8 cellular contexts compared by ENCODE assay signal in the genomic region with DNA sequence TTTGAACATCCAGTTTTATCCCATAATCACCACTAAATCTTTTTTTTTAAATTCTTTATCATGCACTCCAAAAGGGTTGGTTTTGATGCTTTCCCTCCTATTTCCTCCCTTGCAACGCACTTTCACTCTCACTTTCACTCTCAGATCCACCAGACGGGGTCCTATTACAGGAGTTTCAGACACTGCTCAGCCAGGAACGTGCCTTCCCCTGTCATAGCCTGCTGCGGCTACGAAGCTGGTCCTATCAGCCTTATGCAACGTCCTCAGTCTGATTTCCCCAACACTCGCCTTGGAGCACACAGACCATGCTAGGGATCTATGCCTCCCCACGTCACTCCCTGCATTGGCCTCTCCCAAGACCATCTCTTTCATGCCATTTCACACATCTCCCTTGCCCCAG. TPM values are rescaled to one million over a fixed set of nuclear protein-coding genes. Genes with fewer than 3 reads are reported as not detected.
DNase-seq lines count a peak whose midpoint lies in the region; ATAC-seq and TF ChIP-seq lines count a peak whose summit lies in the region.

No MANE protein-coding gene starts in this region.

- DNase-seq in GM12864 (ENCODE audit: low read depth), result no peak
- DNase-seq in LNCaP clone FGC (ENCODE audit: low read depth), result no peak
- peak in 1 of 2 donors; percentile 14 for DNase-seq in activated naive CD4-positive, alpha-beta T cell treated with anti-CD3 and anti-CD28 coated beads, Interleukin-2, amount 50 U/mL, for 72 hours (ENCODE audit: low spot score in 2 of 2)
- no peak for DNase-seq in kidney epithelial cell (ENCODE audit: low read depth)
- DNase-seq in effector CD8-positive, alpha-beta T cell (lab: John Stamatoyannopoulos, UW), result no peak
- no peak for DNase-seq in glomerular visceral epithelial cell (ENCODE audit: extremely low spot score)

- H3K27me3 ChIP-seq in kidney epithelial cell (ENCODE audit: control insufficient read depth, insufficient read depth, low read length), result no peaks in the 10 kb centered on the region
- no peaks in the 10 kb centered on the region for H3K27me3 ChIP-seq in thymus (ENCODE audit: control insufficient read depth, insufficient read depth)

- H3K36me3 Mint-ChIP-seq in activated naive CD4-positive, alpha-beta T cell treated with anti-CD3 and anti-CD28 coated beads, Interleukin-2, amount 50 U/mL, for 72 hours, result peaks cover 13 to 27% of the 10 kb centered on the region in 2 donors

- TF ChIP-seq CTCF in GM12864 (IDR thresholded peaks at IDR 0.05; ENCODE audit: low read depth, low read length, missing control alignments), result no peak
- no peak for TF ChIP-seq CTCF in LNCaP clone FGC (IDR thresholded peaks at IDR 0.05; ENCODE audit: control insufficient read depth, extremely low read depth, insufficient read depth)
- no peak for TF ChIP-seq CTCF in kidney epithelial cell (IDR thresholded peaks at IDR 0.05; ENCODE audit: insufficient read depth, low read length, poor library complexity, severe bottlenecking)

- peaks cover 13 to 31% of the 10 kb centered on the region in 2 donors for H3K9me3 Mint-ChIP-seq in activated naive CD4-positive, alpha-beta T cell treated with anti-CD3 and anti-CD28 coated beads, Interleukin-2, amount 50 U/mL, for 72 hours

- no peaks in the 10 kb centered on the region for H3K36me3 ChIP-seq in kidney epithelial cell (ENCODE audit: control insufficient read depth, insufficient read depth, low read length)
- no peaks in the 10 kb centered on the region for H3K36me3 ChIP-seq in thymus (ENCODE audit: control insufficient read depth, insufficient read depth)

- peak overlapping the region; percentile 11 for H3K4me3 ChIP-seq in GM12864 (ENCODE audit: low read depth, low read length)
- H3K4me3 ChIP-seq in LNCaP clone FGC (ENCODE audit: low read depth, low read length), result peak overlapping the region; percentile 41
- H3K4me3 ChIP-seq in kidney epithelial cell (ENCODE audit: low read depth, low read length), result peak overlapping the region; percentile 13
- H3K4me3 ChIP-seq in thymus (ENCODE audit: low read length), result peak overlapping the region; percentile 53

- H3K4me1 ChIP-seq in thymus (ENCODE audit: control insufficient read depth, insufficient read depth, low read length), result peaks cover 11% of the 10 kb centered on the region

- ATAC-seq in GM21619 (IDR thresholded peaks at IDR 0.05; ENCODE audit: unreplicated experiment), result peak; percentile 73
- peak; percentile 74 to 85 for ATAC-seq in activated naive CD4-positive, alpha-beta T cell treated with anti-CD3 and anti-CD28 coated beads, Interleukin-2, amount 50 U/mL, for 72 hours

- 40% methylated on average over 8 of the region's 8 CpGs for WGBS in thymus

- peak overlapping the region; percentile 36 for H3K27ac ChIP-seq in thymus (ENCODE audit: low read depth)

- H3K27ac Mint-ChIP-seq in activated naive CD4-positive, alpha-beta T cell treated with anti-CD3 and anti-CD28 coated beads, Interleukin-2, amount 50 U/mL, for 72 hours, result peak overlapping the region; percentile 65 to 75

- H3K9me3 ChIP-seq in thymus (ENCODE audit: control insufficient read depth), result no peaks in the 10 kb centered on the region

RNA-seq across cellular contexts. Expression of a gene that starts 23.4 kb away (rescaled TPM):
- not detected for total RNA-seq in activated naive CD4-positive, alpha-beta T cell treated with anti-CD3 and anti-CD28 coated beads, Interleukin-2, amount 50 U/mL, for 72 hours
- total RNA-seq in kidney epithelial cell, result 0.13 TPM in 1 of 2 replicates, not detected in the other
- polyA plus RNA-seq in thymus, result 0.05 TPM
